ENCODE assay signal across 1 cellular context in the genomic region with DNA sequence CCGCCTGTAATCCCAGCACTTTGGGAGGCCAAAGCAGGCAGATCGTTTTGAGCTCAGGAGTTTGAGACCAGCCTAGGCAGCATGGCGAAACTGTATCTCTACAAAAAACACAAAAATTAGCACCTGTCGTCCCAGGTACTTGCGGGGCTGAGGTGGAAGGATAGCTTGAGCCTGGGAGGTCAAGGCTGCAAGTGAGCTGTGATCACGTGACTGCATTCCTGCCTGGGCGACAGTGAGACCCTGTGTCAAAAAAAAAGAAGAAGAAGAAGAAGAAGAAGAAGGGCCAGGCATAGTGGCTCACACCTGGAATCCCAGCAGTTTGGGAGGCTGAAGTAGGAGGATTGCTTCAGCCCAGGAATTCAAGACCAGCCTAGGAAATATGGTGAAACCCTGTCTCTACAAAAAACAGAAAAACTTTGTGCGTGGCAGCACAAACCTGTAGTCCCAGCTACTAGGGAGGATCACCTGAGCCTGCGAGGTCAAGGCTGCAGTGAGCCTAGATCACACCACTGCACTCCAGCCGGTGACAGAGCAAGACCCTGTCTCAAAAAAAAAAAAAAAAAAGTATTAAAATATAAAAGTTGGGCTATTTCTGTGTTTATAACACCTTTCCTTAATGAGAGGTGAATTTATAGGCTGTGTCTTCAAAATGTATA.
TF ChIP-seq lines count a peak whose summit lies in the region.

No MANE protein-coding gene starts in this region.

TF ChIP-seq in H1, 55 proteins besides CTCF, POLR2A, EP300 and RAD21:
- TF ChIP-seq, protein P1, sequence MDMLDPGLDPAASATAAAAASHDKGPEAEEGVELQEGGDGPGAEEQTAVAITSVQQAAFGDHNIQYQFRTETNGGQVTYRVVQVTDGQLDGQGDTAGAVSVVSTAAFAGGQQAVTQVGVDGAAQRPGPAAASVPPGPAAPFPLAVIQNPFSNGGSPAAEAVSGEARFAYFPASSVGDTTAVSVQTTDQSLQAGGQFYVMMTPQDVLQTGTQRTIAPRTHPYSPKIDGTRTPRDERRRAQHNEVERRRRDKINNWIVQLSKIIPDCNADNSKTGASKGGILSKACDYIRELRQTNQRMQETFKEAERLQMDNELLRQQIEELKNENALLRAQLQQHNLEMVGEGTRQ (IDR thresholded peaks at IDR 0.05; ENCODE audit: low read length): peak; percentile 78
- no peak for TF ChIP-seq TAF7 (optimal IDR thresholded peaks at IDR 0.05; ENCODE audit: borderline replicate concordance, low read depth, low read length)
- peak; percentile 89 for TF ChIP-seq TEAD4 (IDR thresholded peaks at IDR 0.05; ENCODE audit: low read depth, low read length)
- no peak for TF ChIP-seq CHD2 (IDR thresholded peaks at IDR 0.05; ENCODE audit: low read length)
- no peak for TF ChIP-seq RNF2 (IDR thresholded peaks at IDR 0.05; ENCODE audit: borderline replicate concordance, low read depth, low read length, missing control alignments, poor library complexity, severe bottlenecking)
